In the genomic region with DNA sequence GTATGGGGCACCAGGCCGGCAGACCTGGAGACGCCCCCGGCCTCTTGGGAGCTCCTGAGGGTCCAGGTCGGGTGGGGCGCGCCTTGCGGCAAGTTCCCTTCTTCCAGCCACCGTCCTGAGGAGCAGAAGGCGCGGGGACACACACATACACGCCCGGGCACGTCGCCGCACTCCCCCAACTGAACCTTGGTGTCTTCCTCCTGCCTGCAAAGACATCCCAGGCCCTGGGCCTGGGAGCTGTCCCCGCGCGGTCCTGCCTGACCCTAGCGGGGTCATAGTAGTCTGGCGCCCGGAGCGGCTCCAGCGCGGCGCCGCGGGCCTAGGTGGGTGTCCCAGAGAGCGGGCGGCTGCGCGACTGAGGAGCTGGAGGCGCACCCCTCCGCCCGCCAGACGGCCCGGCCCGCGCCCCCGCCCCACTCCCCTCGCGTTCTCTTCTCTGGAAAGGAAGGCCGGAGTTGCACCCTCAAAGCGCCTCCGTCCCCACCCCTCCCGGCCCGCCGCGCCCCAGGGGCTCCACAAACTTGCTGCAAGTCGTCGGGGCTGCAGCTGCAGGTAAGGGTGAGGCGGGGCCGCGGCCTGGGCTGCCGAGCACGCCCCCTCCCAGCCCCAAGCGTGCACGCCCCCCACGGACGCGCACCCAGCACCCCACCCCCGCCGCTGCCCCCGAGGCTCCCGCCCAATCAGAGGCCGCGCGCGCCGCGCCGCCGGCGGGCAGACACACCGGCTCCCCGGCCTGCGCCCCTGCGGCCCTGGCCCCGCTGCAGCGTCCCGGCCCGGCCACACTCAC, we compare ENCODE assay signal across 13 cellular contexts.
DNase-seq lines count a peak whose midpoint lies in the region; ATAC-seq and TF ChIP-seq lines count a peak whose summit lies in the region.
"Had no signal": no experiment of that assay in that cellular context is flagged by ENCODE, and none has a peak within 500 bp of the region (broad histone marks: within the 10 kb centered on the region; RNA-seq: fewer than 3 reads in every experiment).

No MANE protein-coding gene starts in this region.

- H3K36me3 Mint-ChIP-seq in progenitor cell of endocrine pancreas (ENCODE audit: insufficient read depth): no peaks in the 10 kb centered on the region

- DNase-seq in progenitor cell of endocrine pancreas (ENCODE audit: low spot score, unreplicated experiment) (peak; percentile 28), SK-N-DZ (ENCODE audit: low spot score) (no peak), SIG-M5 treated with dmso at 0.1 percent for 504 hours (lab: John Stamatoyannopoulos, UW; ENCODE audit: unreplicated experiment) (no peak)
- no peak for DNase-seq in central memory CD4-positive, alpha-beta T cell
- DNase-seq: activated CD8-positive, alpha-beta T cell treated with anti-CD3 and anti-CD28 coated beads for 36 hours; activated naive CD4-positive, alpha-beta T cell treated with anti-CD3 and anti-CD28 coated beads for 36 hours; colonic mucosa; Karpas-422; NCI-H526 treated with DMSO at 0.1 percent for 48 hours had no signal

- H3K27me3 Mint-ChIP-seq in progenitor cell of endocrine pancreas: peaks cover 31% of the 10 kb centered on the region

- ATAC-seq in GM21619 (IDR thresholded peaks at IDR 0.05; ENCODE audit: unreplicated experiment): no peak
- ATAC-seq: activated CD8-positive, alpha-beta T cell treated with anti-CD3 and anti-CD28 coated beads for 36 hours had no signal

- H3K9me3 Mint-ChIP-seq in progenitor cell of endocrine pancreas (ENCODE audit: low read depth): no peaks in the 10 kb centered on the region
- H3K9me3 Mint-ChIP-seq: activated CD8-positive, alpha-beta T cell treated with anti-CD3 and anti-CD28 coated beads for 36 hours; activated naive CD4-positive, alpha-beta T cell treated with anti-CD3 and anti-CD28 coated beads for 36 hours had no signal

- POLR2A ChIA-PET in HEK293 (lab: Yijun Ruan, JAX): no interaction called here

- CTCF ChIA-PET in HEK293 (lab: Yijun Ruan, JAX): interaction anchor here (0.5 to 2.8 kb wide), 3 partner anchors 90 to 1670 kb away, joined by 3 to 18 read pairs (median 3); a partner anchor contains a TSS

- 11% methylated on average over 81 of the region's 81 CpGs for WGBS in ectodermal cell, 2 experiments

- H3K27me3 ChIP-seq in BLaER1 treated with 17β-estradiol and CSF1 and Interleukin-3, amounts not matched to agents 10 nM and 100 nM: peaks cover 56 to 76% (median 65%) of the 10 kb centered on the region in 11 experiments
- H3K27me3 ChIP-seq in ectodermal cell (ENCODE audit: control insufficient read depth, insufficient read depth, low read length, poor library complexity, severe bottlenecking): peaks cover 51% of the 10 kb centered on the region

- H3K9ac ChIP-seq in BLaER1 treated with 17β-estradiol and CSF1 and Interleukin-3, amounts not matched to agents 10 nM and 100 nM: no peak overlapping the region

- peak overlapping the region; percentile 60 for H3K4me3 Mint-ChIP-seq in progenitor cell of endocrine pancreas (ENCODE audit: low read depth)
- H3K4me3 Mint-ChIP-seq: activated CD8-positive, alpha-beta T cell treated with anti-CD3 and anti-CD28 coated beads for 36 hours; activated naive CD4-positive, alpha-beta T cell treated with anti-CD3 and anti-CD28 coated beads for 36 hours had no signal

- H3K4me3 ChIP-seq in BLaER1 treated with 17β-estradiol and CSF1 and Interleukin-3, amounts not matched to agents 10 nM and 100 nM: peak overlapping the region in 2 of 10 experiments; percentile 46 to 63; a peak in 2 of 20 replicates
- H3K4me3 ChIP-seq in HEK293 (ENCODE audit: low read depth, low read length) (peak overlapping the region; percentile 53), ectodermal cell (ENCODE audit: insufficient read depth, low read depth, low read length) (peak overlapping the region; percentile 19)

- peak overlapping the region in 6 of 11 experiments; percentile 51 to 86 (median 67); a peak in 4 of 22 replicates for H3K4me2 ChIP-seq in BLaER1 treated with 17β-estradiol and CSF1 and Interleukin-3, amounts not matched to agents 10 nM and 100 nM

- TF ChIP-seq CTCF in HEK293 (tag by site-specific recombination; IDR thresholded peaks at IDR 0.05) (no peak), progenitor cell of endocrine pancreas (IDR thresholded peaks at IDR 0.05; ENCODE audit: unreplicated experiment) (no peak)

- H3K36me3 ChIP-seq in BLaER1 treated with 17β-estradiol and CSF1 and Interleukin-3, amounts not matched to agents 10 nM and 100 nM: no peaks in the 10 kb centered on the region
- no peaks in the 10 kb centered on the region for H3K36me3 ChIP-seq in HEK293 (ENCODE audit: control insufficient read depth in 2 of 2, insufficient read depth in 1 of 2, low read length in 2 of 2)
- H3K36me3 ChIP-seq in ectodermal cell (ENCODE audit: control insufficient read depth, insufficient read depth, low read length): no peaks in the 10 kb centered on the region
- H3K36me3 ChIP-seq: colonic mucosa had no signal

- no peaks in the 10 kb centered on the region for H3K9me3 ChIP-seq in BLaER1 treated with 17β-estradiol and CSF1 and Interleukin-3, amounts not matched to agents 10 nM and 100 nM (replicated peaks in 1 of 11)
- H3K9me3 ChIP-seq in HEK293 (ENCODE audit: control insufficient read depth, insufficient read depth, low read depth, low read length): no peaks in the 10 kb centered on the region
- no peaks in the 10 kb centered on the region for H3K9me3 ChIP-seq in ectodermal cell (ENCODE audit: control insufficient read depth, low read length)
- H3K9me3 ChIP-seq: colonic mucosa had no signal

- H3K4me1 Mint-ChIP-seq in progenitor cell of endocrine pancreas (ENCODE audit: low read depth): peaks cover 18% of the 10 kb centered on the region

- 0 out of 20 replicates have a peak, but pooled peaks cover 0 to 10% (median 0%) of the 10 kb centered on the region in 10 experiments for H3K4me1 ChIP-seq in BLaER1 treated with 17β-estradiol and CSF1 and Interleukin-3, amounts not matched to agents 10 nM and 100 nM
- H3K4me1 ChIP-seq in HEK293 (ENCODE audit: control insufficient read depth, insufficient read depth, low read length) (no peaks in the 10 kb centered on the region), ectodermal cell (ENCODE audit: control insufficient read depth, insufficient read depth, low read length) (peaks cover 18% of the 10 kb centered on the region)
- H3K4me1 ChIP-seq: colonic mucosa had no signal

- no peak overlapping the region for H3K27ac Mint-ChIP-seq in progenitor cell of endocrine pancreas
- H3K27ac Mint-ChIP-seq: activated CD8-positive, alpha-beta T cell treated with anti-CD3 and anti-CD28 coated beads for 36 hours; activated naive CD4-positive, alpha-beta T cell treated with anti-CD3 and anti-CD28 coated beads for 36 hours had no signal

- no peak overlapping the region for H3K27ac ChIP-seq in BLaER1 treated with 17β-estradiol and CSF1 and Interleukin-3, amounts not matched to agents 10 nM and 100 nM
- H3K27ac ChIP-seq in HEK293 (ENCODE audit: extremely low read depth, low read depth, low read length) (peak overlapping the region; percentile 66; the same call in 1 of the 2 replicates), ectodermal cell (ENCODE audit: insufficient read depth, low read depth, low read length, poor library complexity, severe bottlenecking) (no peak overlapping the region)
- H3K27ac ChIP-seq: colonic mucosa had no signal

- peaks cover 0 to 46% (median 18%) of the 10 kb centered on the region in 11 experiments; a peak in 15 of 22 replicates for H4K20me1 ChIP-seq in BLaER1 treated with 17β-estradiol and CSF1 and Interleukin-3, amounts not matched to agents 10 nM and 100 nM

TF ChIP-seq in HEK293, 187 proteins besides CTCF, POLR2A, EP300 and RAD21 (continues in another document):
- TF ChIP-seq, protein P1, sequence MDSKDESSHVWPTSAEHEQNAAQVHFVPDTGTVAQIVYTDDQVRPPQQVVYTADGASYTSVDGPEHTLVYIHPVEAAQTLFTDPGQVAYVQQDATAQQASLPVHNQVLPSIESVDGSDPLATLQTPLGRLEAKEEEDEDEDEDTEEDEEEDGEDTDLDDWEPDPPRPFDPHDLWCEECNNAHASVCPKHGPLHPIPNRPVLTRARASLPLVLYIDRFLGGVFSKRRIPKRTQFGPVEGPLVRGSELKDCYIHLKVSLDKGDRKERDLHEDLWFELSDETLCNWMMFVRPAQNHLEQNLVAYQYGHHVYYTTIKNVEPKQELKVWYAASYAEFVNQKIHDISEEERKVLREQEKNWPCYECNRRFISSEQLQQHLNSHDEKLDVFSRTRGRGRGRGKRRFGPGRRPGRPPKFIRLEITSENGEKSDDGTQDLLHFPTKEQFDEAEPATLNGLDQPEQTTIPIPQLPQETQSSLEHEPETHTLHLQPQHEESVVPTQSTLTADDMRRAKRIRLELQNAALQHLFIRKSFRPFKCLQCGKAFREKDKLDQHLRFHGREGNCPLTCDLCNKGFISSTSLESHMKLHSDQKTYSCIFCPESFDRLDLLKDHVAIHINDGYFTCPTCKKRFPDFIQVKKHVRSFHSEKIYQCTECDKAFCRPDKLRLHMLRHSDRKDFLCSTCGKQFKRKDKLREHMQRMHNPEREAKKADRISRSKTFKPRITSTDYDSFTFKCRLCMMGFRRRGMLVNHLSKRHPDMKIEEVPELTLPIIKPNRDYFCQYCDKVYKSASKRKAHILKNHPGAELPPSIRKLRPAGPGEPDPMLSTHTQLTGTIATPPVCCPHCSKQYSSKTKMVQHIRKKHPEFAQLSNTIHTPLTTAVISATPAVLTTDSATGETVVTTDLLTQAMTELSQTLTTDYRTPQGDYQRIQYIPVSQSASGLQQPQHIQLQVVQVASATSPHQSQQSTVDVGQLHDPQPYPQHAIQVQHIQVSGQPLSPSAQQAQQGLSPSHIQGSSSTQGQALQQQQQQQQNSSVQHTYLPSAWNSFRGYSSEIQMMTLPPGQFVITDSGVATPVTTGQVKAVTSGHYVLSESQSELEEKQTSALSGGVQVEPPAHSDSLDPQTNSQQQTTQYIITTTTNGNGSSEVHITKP (tag by site-specific recombination; IDR thresholded peaks at IDR 0.05): peak; percentile 50; the same call in 1 of the 2 replicates
- TF ChIP-seq ZNF561 (tag by site-specific recombination; IDR thresholded peaks at IDR 0.05; ENCODE audit: borderline replicate concordance): no peak
- no peak for TF ChIP-seq ZNF184 (tag by site-specific recombination; IDR thresholded peaks at IDR 0.05)
- no peak for TF ChIP-seq ZNF175 (tag by site-specific recombination; IDR thresholded peaks at IDR 0.05)
